In the genomic region with DNA sequence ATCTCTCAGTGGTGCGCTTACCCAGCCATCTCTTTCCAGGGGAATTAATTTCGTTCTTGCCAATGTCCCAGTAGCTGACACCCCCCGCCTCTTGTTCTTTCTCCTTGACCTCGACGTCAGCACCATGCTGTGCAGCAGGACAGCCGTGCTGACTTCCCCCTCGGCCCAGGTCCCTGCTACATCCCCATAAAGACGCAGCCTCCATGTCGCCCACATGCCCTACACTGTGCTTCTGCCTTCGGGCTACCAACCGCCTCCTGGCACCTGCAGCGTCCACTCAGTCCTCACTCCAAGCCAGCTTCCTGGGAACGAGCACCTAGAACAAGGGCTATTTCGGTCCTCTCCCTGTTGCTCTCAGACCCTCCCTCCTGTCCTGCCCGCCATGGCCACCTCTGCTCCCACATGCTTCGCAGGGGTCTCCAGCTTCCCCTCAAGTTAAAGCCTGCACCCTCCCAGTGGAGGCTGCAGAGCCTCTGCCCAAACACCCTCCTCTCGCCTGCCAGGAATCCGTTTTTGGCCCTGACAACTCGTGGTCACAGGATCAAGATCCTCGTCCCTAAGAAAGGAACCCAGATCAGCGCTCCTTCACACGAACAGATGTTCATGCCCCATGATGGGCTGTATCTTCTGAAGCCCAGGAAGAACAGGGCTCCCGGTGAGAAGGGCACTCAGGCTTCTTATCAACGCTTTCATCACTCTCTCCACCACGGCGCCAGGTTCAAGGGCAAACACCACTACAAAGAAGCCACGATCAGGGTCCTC, we compare ENCODE assay signal across 22 cellular contexts.
"Had no signal": no experiment of that assay in that cellular context is flagged by ENCODE, and none has a peak within 500 bp of the region (broad histone marks: within the 10 kb centered on the region; RNA-seq: fewer than 3 reads in every experiment).

No MANE protein-coding gene starts in this region.

- H3K4me3 Mint-ChIP-seq: immature natural killer cell; natural killer cell treated with Interleukin-12 subunit alpha and Interleukin-12 subunit beta and Interleukin-15 and Interleukin-18, amount 100 ng/mL, for 72 hours had no signal

- H3K27me3 ChIP-seq: dorsolateral prefrontal cortex, esophagus muscularis mucosa, gastrocnemius medialis, ovary, stomach, transverse colon had no signal

- H3K9me3 ChIP-seq: gastrocnemius medialis, ovary, thoracic aorta, transverse colon had no signal

- H3K9me3 Mint-ChIP-seq: immature natural killer cell; natural killer cell treated with Interleukin-12 subunit alpha and Interleukin-12 subunit beta and Interleukin-15 and Interleukin-18, amount 100 ng/mL, for 72 hours had no signal

- H3K4me1 ChIP-seq: esophagus muscularis mucosa, gastrocnemius medialis, stomach, transverse colon had no signal

- DNase-seq: cortex of kidney; dorsolateral prefrontal cortex; effector CD8-positive, alpha-beta T cell; gastrocnemius medialis; immature natural killer cell; left cardiac atrium; left ventricle myocardium inferior; mesenchymal stem cell; midbrain; ovary; small intestine; stimulated activated CD4-positive, alpha-beta T cell treated with anti-CD3 and anti-CD28 coated beads, Interleukin-12 subunit alpha, Interleukin-12 subunit beta, amount 100 ng/mL, for 4 hours; stimulated activated naive CD4-positive, alpha-beta T cell; stomach; substantia nigra; transverse colon had no signal

- ATAC-seq: gastrocnemius medialis, right cardiac atrium had no signal

- H3K36me3 ChIP-seq: ovary had no signal

- H3K4me3 ChIP-seq: dorsolateral prefrontal cortex, esophagus muscularis mucosa, gastrocnemius medialis, left ventricle myocardium inferior, lung, ovary, stomach, thoracic aorta, transverse colon had no signal

- H3K27me3 Mint-ChIP-seq: natural killer cell treated with Interleukin-12 subunit alpha and Interleukin-12 subunit beta and Interleukin-15 and Interleukin-18, amount 100 ng/mL, for 72 hours; progenitor cell of endocrine pancreas had no signal

- H3K4me1 Mint-ChIP-seq: immature natural killer cell had no signal

- H3K27ac ChIP-seq: dorsolateral prefrontal cortex, esophagus muscularis mucosa, gastrocnemius medialis, left ventricle myocardium inferior, ovary, stomach, thoracic aorta, transverse colon had no signal

- H3K27ac Mint-ChIP-seq: immature natural killer cell; natural killer cell treated with Interleukin-12 subunit alpha and Interleukin-12 subunit beta and Interleukin-15 and Interleukin-18, amount 100 ng/mL, for 72 hours; progenitor cell of endocrine pancreas had no signal
